In genomic region chr15:50137330-50137761, GRCh38 we compare ENCODE assay signal across 11 cellular contexts. TPM values are rescaled to one million over a fixed set of nuclear protein-coding genes. Genes with fewer than 3 reads are reported as not detected.
A peak's percentile ranks its signal among the peaks of the same experiment; 100 is the strongest.
DNase-seq lines count a peak whose midpoint lies in the region; ATAC-seq, FAIRE-seq and TF ChIP-seq lines count a peak whose summit lies in the region.
"Had no signal": no experiment of that assay in that cellular context is flagged by ENCODE, and none has a peak within 500 bp of the region (broad histone marks: within the 10 kb centered on the region; RNA-seq: fewer than 3 reads in every experiment).

No MANE protein-coding gene starts in this region.

- no peak overlapping the region for H3K4me2 ChIP-seq in mesenchymal stem cell (ENCODE audit: low read length, poor library complexity, severe bottlenecking)
- no peak overlapping the region for H3K4me2 ChIP-seq in Karpas-422 (ENCODE audit: low read depth, low read length, poor library complexity, severe bottlenecking)

- H3K27ac ChIP-seq in ACC112 (ENCODE audit: low read depth, low read length) (peak overlapping the region; percentile 97), mesenchymal stem cell (ENCODE audit: low read length, poor library complexity, severe bottlenecking) (no peak overlapping the region), Karpas-422 (ENCODE audit: low read length) (no peak overlapping the region)
- H3K27ac ChIP-seq: stomach had no signal

- no peak overlapping the region for H4K8ac ChIP-seq in mesenchymal stem cell (ENCODE audit: low read length)

- no peak for TF ChIP-seq POLR2A in GM12891 (IDR thresholded peaks at IDR 0.05; ENCODE audit: low read depth, low read length)

- H3K9ac ChIP-seq in mesenchymal stem cell (ENCODE audit: low read length) (peak overlapping the region; percentile 86), Karpas-422 (ENCODE audit: low read length) (no peak overlapping the region)

- peak overlapping the region; percentile 68 for H2AFZ ChIP-seq in ACC112 (ENCODE audit: low read length, unreplicated experiment)
- no peak overlapping the region for H2AFZ ChIP-seq in mesenchymal stem cell (ENCODE audit: low read depth, low read length)
- no peak overlapping the region for H2AFZ ChIP-seq in Karpas-422 (ENCODE audit: low read length)

- TF ChIP-seq CTCF in HFFc6 (IDR thresholded peaks at IDR 0.05) = no peak

- H3K4me3 ChIP-seq in ACC112 (ENCODE audit: low read depth, low read length) = peak overlapping the region; percentile 47; the same call in 1 of the 2 replicates
- peak overlapping the region in 1 of 2 experiments; percentile 48 for H3K4me3 ChIP-seq in mesenchymal stem cell (ENCODE audit: insufficient read depth in 1 of 2, low read depth in 1 of 2, low read length in 2 of 2)
- H3K4me3 ChIP-seq in Karpas-422 (ENCODE audit: low read length) = no peak overlapping the region
- H3K4me3 ChIP-seq: esophagus squamous epithelium, stomach had no signal

- H3K14ac ChIP-seq in mesenchymal stem cell (ENCODE audit: low read length in 2 of 2) = no peak overlapping the region

- no peak overlapping the region for H4K91ac ChIP-seq in mesenchymal stem cell (ENCODE audit: low read length)

- H3K36me3 Mint-ChIP-seq in HFFc6 (ENCODE audit: low read depth) = peaks cover 11% of the 10 kb centered on the region
- peaks cover 4 to 5% of the 10 kb centered on the region in 2 donors for H3K36me3 Mint-ChIP-seq in activated T-cell treated with anti-CD3 and anti-CD28 coated beads, Interleukin-2, amount 50 U/mL, for 72 hours (ENCODE audit: insufficient read depth in 2 of 2)

- no peak for FAIRE-seq in GM12891 (lab: Jason Lieb, UNC)

- H3K4me3 Mint-ChIP-seq in HFFc6 = peak overlapping the region; percentile 79
- peak overlapping the region; percentile 76 to 90 for H3K4me3 Mint-ChIP-seq in activated T-cell treated with anti-CD3 and anti-CD28 coated beads, Interleukin-2, amount 50 U/mL, for 72 hours
- H3K4me3 Mint-ChIP-seq: neural crest cell had no signal

- H3K9me3 ChIP-seq in mesenchymal stem cell (ENCODE audit: control insufficient read depth, low read length) (no peaks in the 10 kb centered on the region), Karpas-422 (ENCODE audit: low read length) (no peaks in the 10 kb centered on the region)
- H3K9me3 ChIP-seq: esophagus squamous epithelium, stomach had no signal

- H3K79me2 ChIP-seq in ACC112 (ENCODE audit: control insufficient read depth, insufficient read depth, low read length, unreplicated experiment) (no peaks in the 10 kb centered on the region), Karpas-422 (ENCODE audit: low read length) (no peaks in the 10 kb centered on the region)

- H3K27me3 Mint-ChIP-seq in HFFc6 (ENCODE audit: insufficient read depth) = peaks cover 3% of the 10 kb centered on the region
- no peaks in the 10 kb centered on the region for H3K27me3 Mint-ChIP-seq in activated T-cell treated with anti-CD3 and anti-CD28 coated beads, Interleukin-2, amount 50 U/mL, for 72 hours (ENCODE audit: low read depth)

- no peak overlapping the region for H2BK120ac ChIP-seq in mesenchymal stem cell (ENCODE audit: low read depth, low read length)

- peak; percentile 81 to 83 for ATAC-seq in activated T-cell treated with anti-CD3 and anti-CD28 coated beads, Interleukin-2, amount 50 U/mL, for 72 hours (replicated peaks in 1 of 2)

- no peaks in the 10 kb centered on the region for H3K9me3 Mint-ChIP-seq in HFFc6
- peaks cover 0 to 3% of the 10 kb centered on the region in 2 donors for H3K9me3 Mint-ChIP-seq in activated T-cell treated with anti-CD3 and anti-CD28 coated beads, Interleukin-2, amount 50 U/mL, for 72 hours
- H3K9me3 Mint-ChIP-seq: neural crest cell had no signal

- H3K79me1 ChIP-seq in mesenchymal stem cell (replicated peaks; ENCODE audit: low read length, poor library complexity, severe bottlenecking) = no peaks in the 10 kb centered on the region

- peaks cover 65% of the 10 kb centered on the region for H3K4me1 Mint-ChIP-seq in HFFc6 (ENCODE audit: low read depth)
- peaks cover 47% of the 10 kb centered on the region for H3K4me1 Mint-ChIP-seq in activated T-cell treated with anti-CD3 and anti-CD28 coated beads, Interleukin-2, amount 50 U/mL, for 72 hours (ENCODE audit: low read depth)

- peak overlapping the region; percentile 4 to 28 for H2BK12ac ChIP-seq in mesenchymal stem cell (ENCODE audit: low read length in 2 of 2)

- H2BK15ac ChIP-seq in mesenchymal stem cell (ENCODE audit: low read depth, poor library complexity, severe bottlenecking) = no peak overlapping the region

- H3K23ac ChIP-seq in mesenchymal stem cell (ENCODE audit: low read length in 2 of 2) = no peak overlapping the region

- H3K27me3 ChIP-seq in ACC112 (ENCODE audit: insufficient read depth, low read length) = no peaks in the 10 kb centered on the region
- no peaks in the 10 kb centered on the region for H3K27me3 ChIP-seq in mesenchymal stem cell (ENCODE audit: control insufficient read depth in 1 of 2, insufficient read depth in 1 of 2, low read length in 2 of 2)
- H3K27me3 ChIP-seq in Karpas-422 (ENCODE audit: low read length) = no peaks in the 10 kb centered on the region
- H3K27me3 ChIP-seq: esophagus squamous epithelium, stomach had no signal

- H3K4me1 ChIP-seq in ACC112 (ENCODE audit: control insufficient read depth, insufficient read depth, low read length, unreplicated experiment) (peaks cover 41% of the 10 kb centered on the region), mesenchymal stem cell (ENCODE audit: control insufficient read depth, insufficient read depth, low read depth, low read length) (peaks cover 4% of the 10 kb centered on the region), Karpas-422 (ENCODE audit: low read length) (peaks cover 15% of the 10 kb centered on the region)

- H3K36me3 ChIP-seq in ACC112 (ENCODE audit: insufficient read depth, low read length) = no peaks in the 10 kb centered on the region
- H3K36me3 ChIP-seq in mesenchymal stem cell (ENCODE audit: control insufficient read depth in 1 of 2, insufficient read depth in 2 of 2, low read depth in 1 of 2, low read length in 2 of 2) = no peaks in the 10 kb centered on the region
- H3K36me3 ChIP-seq in Karpas-422 (ENCODE audit: insufficient read depth, low read length) = no peaks in the 10 kb centered on the region
- H3K36me3 ChIP-seq: esophagus squamous epithelium, stomach had no signal

- no peak overlapping the region for H3K4ac ChIP-seq in mesenchymal stem cell (ENCODE audit: low read depth in 1 of 2, low read length in 2 of 2)

- 0% methylated on average over 7 of the region's 7 CpGs for WGBS in mesenchymal stem cell

- H2AK5ac ChIP-seq in mesenchymal stem cell (ENCODE audit: low read length, severe bottlenecking) = no peak overlapping the region

- H3K9me2 ChIP-seq in Karpas-422 (replicated peaks; ENCODE audit: insufficient read depth, low read length) = no peaks in the 10 kb centered on the region

- peak overlapping the region; percentile 35 to 84 for H3K18ac ChIP-seq in mesenchymal stem cell (ENCODE audit: low read depth in 1 of 2, low read length in 2 of 2)

- peak overlapping the region; percentile 99 for H3K27ac Mint-ChIP-seq in HFFc6
- H3K27ac Mint-ChIP-seq in activated T-cell treated with anti-CD3 and anti-CD28 coated beads, Interleukin-2, amount 50 U/mL, for 72 hours = peak overlapping the region; percentile 97

- no peak overlapping the region for H2BK5ac ChIP-seq in mesenchymal stem cell (ENCODE audit: low read depth, low read length, poor library complexity, severe bottlenecking)

- DNase-seq in HFFc6 (peak; percentile 99), mesenchymal stem cell (peak; percentile 99), GM12891 (ENCODE audit: insufficient read length, low spot score) (no peak), SIG-M5 treated with dmso at 0.1 percent for 504 hours (lab: John Stamatoyannopoulos, UW; ENCODE audit: unreplicated experiment) (no peak), Karpas-422 (no peak)
- DNase-seq in activated T-cell treated with anti-CD3 and anti-CD28 coated beads, Interleukin-2, amount 50 U/mL, for 72 hours = peak; percentile 72 to 74
- DNase-seq in effector CD8-positive, alpha-beta T cell (lab: John Stamatoyannopoulos, UW) = no peak
- DNase-seq: esophagus squamous epithelium, stomach had no signal

- H4K20me1 ChIP-seq in Karpas-422 (ENCODE audit: insufficient read depth, low read depth, low read length) = no peaks in the 10 kb centered on the region

TF ChIP-seq in GM12891, 5 proteins besides CTCF, POLR2A, EP300 and RAD21:
- TF ChIP-seq SPI1 (IDR thresholded peaks at IDR 0.05; ENCODE audit: low read depth, low read length) (no peak), TAF1 (IDR thresholded peaks at IDR 0.05; ENCODE audit: low read depth, low read length) (no peak), PAX5 (IDR thresholded peaks at IDR 0.05; ENCODE audit: insufficient read depth, low read length, severe bottlenecking) (no peak), POU2F2 (IDR thresholded peaks at IDR 0.05; ENCODE audit: low read depth, low read length) (no peak), POLR2AphosphoS5 (IDR thresholded peaks at IDR 0.05; ENCODE audit: low read depth, low read length) (no peak)
TF ChIP-seq in GM12891: peak in this region for 0.

RNA-seq across cellular contexts. Expression of gene ATP8B4, which starts 18.3 kb away (rescaled TPM):
- 1 to 10 TPM in 2 of 6 experiments, under 1 TPM in 4; 0.31 to 1.6 (median 0.91) TPM for total RNA-seq in HFFc6 (2021; fragmentation: NEBNext Ultra II Directional; extraction: Animal tissue kit (Norgen Biotek cat#: 25700))
- 10 to 100 TPM; 14.0 to 21.3 TPM for total RNA-seq in activated T-cell treated with anti-CD3 and anti-CD28 coated beads, Interleukin-2, amount 50 U/mL, for 72 hours
- polyA plus RNA-seq in mesenchymal stem cell (2013, experiment 1 of 2) = 1.6 TPM
- 2.0 TPM for polyA plus RNA-seq in mesenchymal stem cell (2013, experiment 2 of 2)
- polyA plus RNA-seq in GM12891 (2012; ENCODE audit: low read depth, missing spikeins) = 0.24 TPM
- not detected in 2 replicates for total RNA-seq in Karpas-422 (2014; rRNA removed; shearing (Covaris generic); ENCODE audit: low replicate concordance)
- total RNA-seq: neural crest cell had no signal

RNA-seq across cellular contexts. Expression of gene SLC27A2, which starts 44.6 kb away (rescaled TPM):
- 1 to 10 TPM in 5 of 6 experiments, under 1 TPM in 1; 0.87 to 2.0 (median 1.3) TPM for total RNA-seq in HFFc6 (2021; fragmentation: NEBNext Ultra II Directional; extraction: Animal tissue kit (Norgen Biotek cat#: 25700))
- 10 to 100 TPM; 27.6 to 33.5 TPM for total RNA-seq in activated T-cell treated with anti-CD3 and anti-CD28 coated beads, Interleukin-2, amount 50 U/mL, for 72 hours
- polyA plus RNA-seq in mesenchymal stem cell (2013, experiment 1 of 2) = not detected
- polyA plus RNA-seq in mesenchymal stem cell (2013, experiment 2 of 2) = not detected
- polyA plus RNA-seq in GM12891 (2012; ENCODE audit: low read depth, missing spikeins) = 0.22 TPM
- not detected in 2 replicates for total RNA-seq in Karpas-422 (2014; rRNA removed; shearing (Covaris generic); ENCODE audit: low replicate concordance)

Comparison
In these comparisons a context has a peak if more than half of its experiments do, and no peak if none do; other contexts are left out.
1. DNase-seq: peak in HFFc6 (single experiment), activated T-cell treated with anti-CD3 and anti-CD28 coated beads, Interleukin-2, amount 50 U/mL, for 72 hours (2 of 2) and mesenchymal stem cell (single experiment); none in GM12891 (single experiment), SIG-M5 treated with dmso at 0.1 percent for 504 hours (single experiment), Karpas-422 (single experiment) and effector CD8-positive, alpha-beta T cell (single experiment).
2. RNA of gene ATP8B4, which starts 18.3 kb away (total RNA-seq): 14.0 to 21.3 TPM in activated T-cell treated with anti-CD3 and anti-CD28 coated beads, Interleukin-2, amount 50 U/mL, for 72 hours; 0.31 to 1.6 TPM in HFFc6 and not detected in Karpas-422; every median in the first group is over 4 times any median in the second.
3. RNA of gene SLC27A2, which starts 44.6 kb away (total RNA-seq): 27.6 to 33.5 TPM in activated T-cell treated with anti-CD3 and anti-CD28 coated beads, Interleukin-2, amount 50 U/mL, for 72 hours; 0.87 to 2.0 TPM in HFFc6 and not detected in Karpas-422; every median in the first group is over 4 times any median in the second.